ENCODE assay signal across 8 cellular contexts in the genomic region with DNA sequence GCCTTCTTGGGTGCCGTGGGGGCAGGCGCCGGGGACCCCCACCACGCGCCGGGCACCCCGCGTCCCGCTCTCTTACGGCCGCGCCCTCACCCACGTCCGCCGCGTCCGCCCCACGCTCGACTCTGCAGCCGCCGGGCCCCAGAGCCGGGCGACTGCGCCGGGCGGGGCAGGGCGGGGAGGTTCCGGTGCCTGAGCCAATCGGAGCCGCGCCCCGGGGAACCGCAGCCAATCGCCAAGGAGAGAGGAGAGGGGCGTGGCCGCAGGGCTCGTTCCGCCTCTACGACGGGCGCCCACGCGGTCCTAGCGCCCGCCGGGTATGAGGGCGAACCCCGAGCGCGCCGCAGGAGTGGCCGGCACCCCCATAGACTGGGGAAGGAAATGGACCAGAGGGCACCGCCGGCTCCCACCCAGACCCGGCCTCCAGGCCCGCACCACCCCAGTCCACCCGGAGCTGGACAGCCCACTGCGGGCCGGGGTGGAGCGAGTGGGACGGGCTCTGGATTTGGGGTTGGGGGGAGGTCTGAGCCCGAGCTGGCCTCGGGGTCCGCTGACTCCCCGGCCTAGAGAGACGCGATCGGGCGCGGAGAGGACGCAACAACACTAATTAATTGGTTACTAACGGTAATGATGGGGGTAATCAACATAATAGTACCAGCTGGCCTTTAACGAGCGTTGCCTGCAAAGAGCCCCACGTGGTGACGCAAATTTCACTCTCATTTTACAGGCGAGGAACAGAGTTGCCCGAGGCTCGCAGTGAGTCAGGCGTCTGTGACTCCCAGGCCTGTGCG. TPM values are rescaled to one million over a fixed set of nuclear protein-coding genes. Genes with fewer than 3 reads are reported as not detected.
DNase-seq lines count a peak whose midpoint lies in the region; ATAC-seq and TF ChIP-seq lines count a peak whose summit lies in the region.

A gene (minus strand): TSS at position 126 of the 788 bp plus-strand sequence. CDS start 183 bp downstream, outside the sequence.

- H3K27me3 Mint-ChIP-seq in activated B cell treated with CpG ODN at 0.5 μM for 24 hours = no peaks in the 10 kb centered on the region

- POLR2A ChIA-PET in activated B cell treated with CpG ODN at 0.5 μM for 24 hours (lab: Charles Lee) = interaction anchor here (0.6 to 3.0 kb wide), 9 partner anchors 11 to 710 kb away, joined by 3 to 13 read pairs (median 3); a partner anchor contains a TSS

- H3K4me3 ChIP-seq in AG09309 (ENCODE audit: control insufficient read depth, low read depth, low read length) (peak within 1 kb of the TSS; percentile 81), cardiac fibroblast (replicated peaks in 1 of 2; ENCODE audit: low read depth in 2 of 2, low read length in 2 of 2) (peak within 1 kb of the TSS; percentile 69 to 96)

- peak within 1 kb of the TSS; percentile 86 for H3K27ac Mint-ChIP-seq in activated B cell treated with CpG ODN at 0.5 μM for 24 hours

- TF ChIP-seq POLR2A in GM18951 (IDR thresholded peaks at IDR 0.05; ENCODE audit: extremely low read depth, insufficient read depth, insufficient read length) = peak; percentile 86

- peaks cover 6% of the 10 kb centered on the region for H3K36me3 Mint-ChIP-seq in activated B cell treated with CpG ODN at 0.5 μM for 24 hours (ENCODE audit: low read depth)

- peaks cover 57% of the 10 kb centered on the region for H3K4me1 Mint-ChIP-seq in activated B cell treated with CpG ODN at 0.5 μM for 24 hours

- in situ Hi-C loops in GM18951 (cut with MboI; ENCODE audit: low sequenced_read_pairs, unreplicated experiment) = no loop called here

- TF ChIP-seq CTCF in AG09309 (IDR thresholded peaks at IDR 0.05; ENCODE audit: control insufficient read depth, insufficient read depth, low read depth, low read length, missing control alignments) (no peak), activated B cell treated with CpG ODN at 0.5 μM for 24 hours (IDR thresholded peaks at IDR 0.05) (no peak), cardiac fibroblast (IDR thresholded peaks at IDR 0.05; ENCODE audit: low read depth, low read length) (no peak)

- ATAC-seq in HG03175 (IDR thresholded peaks at IDR 0.05; ENCODE audit: unreplicated experiment) = peak; percentile 89
- ATAC-seq in activated B cell treated with CpG ODN at 0.5 μM for 24 hours (ENCODE audit: low read depth) = peak; percentile 86

- H3K4me3 Mint-ChIP-seq in activated B cell treated with CpG ODN at 0.5 μM for 24 hours = peak within 1 kb of the TSS; percentile 89

- no peaks in the 10 kb centered on the region for H3K9me3 Mint-ChIP-seq in activated B cell treated with CpG ODN at 0.5 μM for 24 hours

- CTCF ChIA-PET in activated B cell treated with CpG ODN at 0.5 μM for 24 hours (lab: Charles Lee) = interaction anchor here (1.0 to 6.0 kb wide), 3 partner anchors 12 to 108 kb away, joined by 3 to 37 read pairs (median 3); a partner anchor contains a TSS

- intact Hi-C loops in activated B cell treated with CpG ODN at 0.5 μM for 24 hours (cut with micrococcal nuclease) = loop anchor here (1.0 to 10.0 kb wide), 7 partner anchors 13 to 507 kb away; a partner anchor contains a TSS

- peak; percentile 74 for DNase-seq in AG09309 (ENCODE audit: low read depth)
- DNase-seq in NCI-H2227 treated with DMSO at 0.1 percent for 48 hours (lab: John Stamatoyannopoulos, UW) = peak; percentile 74
- DNase-seq in activated B cell treated with CpG ODN at 0.5 μM for 24 hours = peak; percentile 94
- DNase-seq in cardiac fibroblast (ENCODE audit: low read depth in 2 of 2) = peak; percentile 92 to 93
- DNase-seq in islet precursor cell = peak; percentile 97
- DNase-seq in stimulated activated CD4-positive, alpha-beta T cell treated with anti-CD3 and anti-CD28 coated beads, Interleukin-12 subunit alpha, Interleukin-12 subunit beta, amount 100 ng/mL, for 4 hours = peak; percentile 96

RNA-seq across cellular contexts. Expression of the gene that starts here (rescaled TPM):
- total RNA-seq in activated B cell treated with CpG ODN at 0.5 μM for 24 hours = 59.2 and 76.9 TPM in 2 replicates

Comparison
In these comparisons a context has a peak if more than half of its experiments do, and no peak if none do; other contexts are left out.
1. Peak in every context shown above with its lines: DNase-seq, ATAC-seq and H3K4me3 ChIP-seq.